12 cellular contexts compared by ENCODE assay signal in genomic region chr1:28456078-28456477, GRCh38. TPM values are rescaled to one million over a fixed set of nuclear protein-coding genes. Genes with fewer than 3 reads are reported as not detected.
DNase-seq lines count a peak whose midpoint lies in the region; ATAC-seq and TF ChIP-seq lines count a peak whose summit lies in the region.
"Had no signal": no experiment of that assay in that cellular context is flagged by ENCODE, and none has a peak within 500 bp of the region (broad histone marks: within the 10 kb centered on the region; RNA-seq: fewer than 3 reads in every experiment).

No MANE protein-coding gene starts in this region.

- TF ChIP-seq CTCF in endothelial cell (IDR thresholded peaks at IDR 0.05; ENCODE audit: unreplicated experiment): no peak

- peak; percentile 26 for DNase-seq in activated naive CD4-positive, alpha-beta T cell treated with anti-CD3 and anti-CD28 coated beads, Interleukin-2, amount 10 ng/mL, durations not matched to agents 7 days and 5 days
- no peak for DNase-seq in activated naive CD4-positive, alpha-beta T cell treated with Interleukin-2 at 50 U/mL for 16 hours
- DNase-seq in RKO (ENCODE audit: low spot score) (peak; percentile 41), endothelial cell (ENCODE audit: low spot score) (no peak), smooth muscle cell of the brain vasculature (ENCODE audit: low read depth, low spot score) (peak; percentile 49), GM19238 (ENCODE audit: insufficient read length, low spot score) (no peak)
- DNase-seq: activated effector memory CD4-positive, alpha-beta T cell treated with Interleukin-2 at 50 U/mL for 16 hours; DMS153; NCI-H510A treated with DMSO at 0.1 percent for 48 hours had no signal

- peaks cover 20% of the 10 kb centered on the region for H3K4me1 Mint-ChIP-seq in activated naive CD4-positive, alpha-beta T cell treated with anti-CD3 and anti-CD28 coated beads, Interleukin-2, amount 10 ng/mL, durations not matched to agents 7 days and 5 days
- H3K4me1 Mint-ChIP-seq in endothelial cell (ENCODE audit: unreplicated experiment): peaks cover 46% of the 10 kb centered on the region
- H3K4me1 Mint-ChIP-seq: memory B cell had no signal

- H3K4me3 Mint-ChIP-seq in activated naive CD4-positive, alpha-beta T cell treated with anti-CD3 and anti-CD28 coated beads, Interleukin-2, amount 10 ng/mL, durations not matched to agents 7 days and 5 days: no peak overlapping the region
- H3K4me3 Mint-ChIP-seq in endothelial cell (ENCODE audit: unreplicated experiment): peak overlapping the region; percentile 56
- H3K4me3 Mint-ChIP-seq: memory B cell had no signal

- no peaks in the 10 kb centered on the region for H3K9me3 Mint-ChIP-seq in activated naive CD4-positive, alpha-beta T cell treated with anti-CD3 and anti-CD28 coated beads, Interleukin-2, amount 10 ng/mL, durations not matched to agents 7 days and 5 days
- H3K9me3 Mint-ChIP-seq in endothelial cell (ENCODE audit: unreplicated experiment): no peaks in the 10 kb centered on the region
- H3K9me3 Mint-ChIP-seq: memory B cell had no signal

- no peaks in the 10 kb centered on the region for H3K27me3 Mint-ChIP-seq in activated naive CD4-positive, alpha-beta T cell treated with anti-CD3 and anti-CD28 coated beads, Interleukin-2, amount 10 ng/mL, durations not matched to agents 7 days and 5 days
- H3K27me3 Mint-ChIP-seq in endothelial cell (ENCODE audit: unreplicated experiment): peaks cover 12% of the 10 kb centered on the region
- H3K27me3 Mint-ChIP-seq: memory B cell had no signal

- ATAC-seq in HG03354 (IDR thresholded peaks at IDR 0.05; ENCODE audit: poor library complexity, severe bottlenecking, unreplicated experiment) (no peak), GM21390 (IDR thresholded peaks at IDR 0.05; ENCODE audit: unreplicated experiment) (no peak)

- CTCF ChIA-PET in activated naive CD4-positive, alpha-beta T cell treated with anti-CD3 and anti-CD28 coated beads, Interleukin-2, amount 10 ng/mL, durations not matched to agents 7 days and 5 days (lab: Charles Lee): interaction anchor here (1.1 kb wide), 1 partner anchor 20 kb away, joined by 4 read pairs; no protein-coding TSS in a partner anchor

- peak overlapping the region; percentile 57 for H3K27ac Mint-ChIP-seq in activated naive CD4-positive, alpha-beta T cell treated with anti-CD3 and anti-CD28 coated beads, Interleukin-2, amount 10 ng/mL, durations not matched to agents 7 days and 5 days
- H3K27ac Mint-ChIP-seq in endothelial cell (ENCODE audit: unreplicated experiment): peak overlapping the region; percentile 89
- H3K27ac Mint-ChIP-seq: memory B cell had no signal

- peaks cover 12% of the 10 kb centered on the region for H3K36me3 Mint-ChIP-seq in activated naive CD4-positive, alpha-beta T cell treated with anti-CD3 and anti-CD28 coated beads, Interleukin-2, amount 10 ng/mL, durations not matched to agents 7 days and 5 days
- peaks cover 10% of the 10 kb centered on the region for H3K36me3 Mint-ChIP-seq in endothelial cell (ENCODE audit: low read depth, unreplicated experiment)

RNA-seq across cellular contexts. Expression of gene RCC1, which starts 49.8 kb away (rescaled TPM):
- 21.9 TPM for total RNA-seq in endothelial cell (ENCODE audit: unreplicated experiment)

Comparison
In these comparisons a context has a peak if more than half of its experiments do, and no peak if none do; other contexts are left out.
1. DNase-seq: peak in activated naive CD4-positive, alpha-beta T cell treated with anti-CD3 and anti-CD28 coated beads, Interleukin-2, amount 10 ng/mL, durations not matched to agents 7 days and 5 days (single experiment), RKO (single experiment) and smooth muscle cell of the brain vasculature (single experiment); none in activated naive CD4-positive, alpha-beta T cell treated with Interleukin-2 at 50 U/mL for 16 hours (single experiment), endothelial cell (single experiment) and GM19238 (single experiment).